1 cellular context compared by ENCODE assay signal in the genomic region with DNA sequence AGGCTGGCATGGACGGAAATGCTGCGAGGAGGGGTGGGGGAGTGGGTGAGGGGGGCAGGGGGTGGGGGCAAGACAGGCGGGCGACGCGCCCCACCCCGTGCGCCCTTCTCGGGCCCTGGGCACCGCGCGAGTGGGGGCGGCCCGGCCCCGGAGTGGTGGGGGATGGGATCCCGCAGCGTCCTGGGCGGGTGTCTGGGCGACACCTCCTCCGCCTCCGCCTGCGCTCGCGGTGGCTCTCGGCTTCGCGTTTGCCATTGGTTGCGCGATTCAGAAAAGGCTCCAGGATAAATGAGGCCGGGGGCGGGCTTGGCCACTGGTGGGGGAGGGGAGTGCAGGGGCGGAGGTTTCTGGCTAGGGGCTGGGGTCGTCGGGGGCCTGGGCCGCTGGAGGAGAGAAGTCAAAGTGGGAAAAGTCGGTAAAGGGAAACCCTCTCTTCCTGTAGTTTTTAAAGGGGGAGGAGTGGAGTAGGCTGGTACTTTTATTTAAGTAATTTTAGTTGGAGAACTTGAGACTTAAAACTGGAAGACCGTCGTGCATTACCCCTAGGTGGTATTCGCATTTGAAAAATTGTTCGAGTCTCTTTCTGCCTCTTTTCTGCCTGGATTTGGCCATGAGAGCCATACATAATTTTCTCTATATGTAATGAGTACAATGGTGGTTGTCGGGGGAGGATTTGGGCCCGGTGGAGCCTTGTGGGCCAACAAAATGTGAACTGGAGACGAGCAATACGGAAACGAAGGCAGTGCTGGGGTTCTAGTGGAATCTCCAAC.
TF ChIP-seq lines count a peak whose summit lies in the region.

No MANE protein-coding gene starts in this region.

TF ChIP-seq in K562, 482 proteins besides CTCF, POLR2A, EP300 and RAD21 (continued from another document and continues in another):
- TF ChIP-seq, protein P1, sequence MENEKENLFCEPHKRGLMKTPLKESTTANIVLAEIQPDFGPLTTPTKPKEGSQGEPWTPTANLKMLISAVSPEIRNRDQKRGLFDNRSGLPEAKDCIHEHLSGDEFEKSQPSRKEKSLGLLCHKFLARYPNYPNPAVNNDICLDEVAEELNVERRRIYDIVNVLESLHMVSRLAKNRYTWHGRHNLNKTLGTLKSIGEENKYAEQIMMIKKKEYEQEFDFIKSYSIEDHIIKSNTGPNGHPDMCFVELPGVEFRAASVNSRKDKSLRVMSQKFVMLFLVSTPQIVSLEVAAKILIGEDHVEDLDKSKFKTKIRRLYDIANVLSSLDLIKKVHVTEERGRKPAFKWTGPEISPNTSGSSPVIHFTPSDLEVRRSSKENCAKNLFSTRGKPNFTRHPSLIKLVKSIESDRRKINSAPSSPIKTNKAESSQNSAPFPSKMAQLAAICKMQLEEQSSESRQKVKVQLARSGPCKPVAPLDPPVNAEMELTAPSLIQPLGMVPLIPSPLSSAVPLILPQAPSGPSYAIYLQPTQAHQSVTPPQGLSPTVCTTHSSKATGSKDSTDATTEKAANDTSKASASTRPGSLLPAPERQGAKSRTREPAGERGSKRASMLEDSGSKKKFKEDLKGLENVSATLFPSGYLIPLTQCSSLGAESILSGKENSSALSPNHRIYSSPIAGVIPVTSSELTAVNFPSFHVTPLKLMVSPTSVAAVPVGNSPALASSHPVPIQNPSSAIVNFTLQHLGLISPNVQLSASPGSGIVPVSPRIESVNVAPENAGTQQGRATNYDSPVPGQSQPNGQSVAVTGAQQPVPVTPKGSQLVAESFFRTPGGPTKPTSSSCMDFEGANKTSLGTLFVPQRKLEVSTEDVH (IDR thresholded peaks at IDR 0.05; ENCODE audit: low read depth, partially characterized antibody): no peak
- TF ChIP-seq BACH1 (tag; IDR thresholded peaks at IDR 0.05): no peak
- TF ChIP-seq SPI1 (IDR thresholded peaks at IDR 0.05; ENCODE audit: borderline replicate concordance, low read depth, low read length): no peak
- TF ChIP-seq HBP1 (CRISPR knock-in tag; IDR thresholded peaks at IDR 0.05): no peak
- peak in 1 of 2 experiments; percentile 70; a peak in 2 of 4 replicates for TF ChIP-seq RCOR1 (IDR thresholded peaks at IDR 0.05; ENCODE audit: borderline replicate concordance in 1 of 2, low read depth in 2 of 2, low read length in 2 of 2)
- no peak for TF ChIP-seq ZNF217 (CRISPR knock-in tag; IDR thresholded peaks at IDR 0.05)
- TF ChIP-seq HDAC1 (IDR thresholded peaks at IDR 0.05): 0 out of 4 replicates have a peak, but pooled peaks of 1 of the 2 experiments have one; percentile 43
- TF ChIP-seq JUND (IDR thresholded peaks at IDR 0.05; ENCODE audit: borderline replicate concordance, low read depth, low read length): peak; percentile 44; the same call in 1 of the 2 replicates
- no peak; the same call in 2 of the 3 replicates for TF ChIP-seq JUND (tag; IDR thresholded peaks at IDR 0.05; ENCODE audit: borderline replicate concordance, low read depth, low read length)
- TF ChIP-seq ZNF696 (CRISPR knock-in tag; conservative IDR thresholded peaks at IDR 0.05): no peak
- no peak for TF ChIP-seq BRF2 (IDR thresholded peaks at IDR 0.05; ENCODE audit: borderline replicate concordance, insufficient read depth, insufficient read length)
- TF ChIP-seq WHSC1 (IDR thresholded peaks at IDR 0.05; ENCODE audit: low read length): no peak
- TF ChIP-seq OTX1 (CRISPR knock-in tag; IDR thresholded peaks at IDR 0.05): no peak
- 0 out of 2 replicates have a peak, but pooled peaks have one; percentile 16 for TF ChIP-seq CREB1 (IDR thresholded peaks at IDR 0.05)
- TF ChIP-seq CREB1 (CRISPR knock-in tag; IDR thresholded peaks at IDR 0.05): no peak
- TF ChIP-seq, protein P2, sequence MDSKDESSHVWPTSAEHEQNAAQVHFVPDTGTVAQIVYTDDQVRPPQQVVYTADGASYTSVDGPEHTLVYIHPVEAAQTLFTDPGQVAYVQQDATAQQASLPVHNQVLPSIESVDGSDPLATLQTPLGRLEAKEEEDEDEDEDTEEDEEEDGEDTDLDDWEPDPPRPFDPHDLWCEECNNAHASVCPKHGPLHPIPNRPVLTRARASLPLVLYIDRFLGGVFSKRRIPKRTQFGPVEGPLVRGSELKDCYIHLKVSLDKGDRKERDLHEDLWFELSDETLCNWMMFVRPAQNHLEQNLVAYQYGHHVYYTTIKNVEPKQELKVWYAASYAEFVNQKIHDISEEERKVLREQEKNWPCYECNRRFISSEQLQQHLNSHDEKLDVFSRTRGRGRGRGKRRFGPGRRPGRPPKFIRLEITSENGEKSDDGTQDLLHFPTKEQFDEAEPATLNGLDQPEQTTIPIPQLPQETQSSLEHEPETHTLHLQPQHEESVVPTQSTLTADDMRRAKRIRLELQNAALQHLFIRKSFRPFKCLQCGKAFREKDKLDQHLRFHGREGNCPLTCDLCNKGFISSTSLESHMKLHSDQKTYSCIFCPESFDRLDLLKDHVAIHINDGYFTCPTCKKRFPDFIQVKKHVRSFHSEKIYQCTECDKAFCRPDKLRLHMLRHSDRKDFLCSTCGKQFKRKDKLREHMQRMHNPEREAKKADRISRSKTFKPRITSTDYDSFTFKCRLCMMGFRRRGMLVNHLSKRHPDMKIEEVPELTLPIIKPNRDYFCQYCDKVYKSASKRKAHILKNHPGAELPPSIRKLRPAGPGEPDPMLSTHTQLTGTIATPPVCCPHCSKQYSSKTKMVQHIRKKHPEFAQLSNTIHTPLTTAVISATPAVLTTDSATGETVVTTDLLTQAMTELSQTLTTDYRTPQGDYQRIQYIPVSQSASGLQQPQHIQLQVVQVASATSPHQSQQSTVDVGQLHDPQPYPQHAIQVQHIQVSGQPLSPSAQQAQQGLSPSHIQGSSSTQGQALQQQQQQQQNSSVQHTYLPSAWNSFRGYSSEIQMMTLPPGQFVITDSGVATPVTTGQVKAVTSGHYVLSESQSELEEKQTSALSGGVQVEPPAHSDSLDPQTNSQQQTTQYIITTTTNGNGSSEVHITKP (IDR thresholded peaks at IDR 0.05; ENCODE audit: partially characterized antibody): peak; percentile 4
- TF ChIP-seq DPF2 (IDR thresholded peaks at IDR 0.05): no peak
- no peak for TF ChIP-seq HDAC3 (IDR thresholded peaks at IDR 0.05; ENCODE audit: borderline replicate concordance, partially characterized antibody)
- TF ChIP-seq ZSCAN32 (CRISPR knock-in tag; IDR thresholded peaks at IDR 0.05): no peak
- TF ChIP-seq, protein P3, sequence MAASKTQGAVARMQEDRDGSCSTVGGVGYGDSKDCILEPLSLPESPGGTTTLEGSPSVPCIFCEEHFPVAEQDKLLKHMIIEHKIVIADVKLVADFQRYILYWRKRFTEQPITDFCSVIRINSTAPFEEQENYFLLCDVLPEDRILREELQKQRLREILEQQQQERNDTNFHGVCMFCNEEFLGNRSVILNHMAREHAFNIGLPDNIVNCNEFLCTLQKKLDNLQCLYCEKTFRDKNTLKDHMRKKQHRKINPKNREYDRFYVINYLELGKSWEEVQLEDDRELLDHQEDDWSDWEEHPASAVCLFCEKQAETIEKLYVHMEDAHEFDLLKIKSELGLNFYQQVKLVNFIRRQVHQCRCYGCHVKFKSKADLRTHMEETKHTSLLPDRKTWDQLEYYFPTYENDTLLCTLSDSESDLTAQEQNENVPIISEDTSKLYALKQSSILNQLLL (CRISPR knock-in tag; IDR thresholded peaks at IDR 0.05; ENCODE audit: borderline replicate concordance): no peak
- no peak for TF ChIP-seq ZNF699 (CRISPR knock-in tag; IDR thresholded peaks at IDR 0.05; ENCODE audit: insufficient replicate concordance)
- no peak for TF ChIP-seq GATAD2B (IDR thresholded peaks at IDR 0.05; ENCODE audit: borderline replicate concordance)
- TF ChIP-seq XRCC3 (IDR thresholded peaks at IDR 0.05): no peak
- no peak for TF ChIP-seq ZNF75A (CRISPR knock-in tag; IDR thresholded peaks at IDR 0.05)
- TF ChIP-seq ZZZ3 (IDR thresholded peaks at IDR 0.05): no peak
- 0 out of 2 replicates have a peak, but pooled peaks have one; percentile 33 for TF ChIP-seq ZNF644 (tag; IDR thresholded peaks at IDR 0.05; ENCODE audit: low read depth)
- TF ChIP-seq ZNF232 (CRISPR knock-in tag; IDR thresholded peaks at IDR 0.05): no peak
- peak; percentile 97 for TF ChIP-seq EGR1 (conservative IDR thresholded peaks at IDR 0.05)
- TF ChIP-seq ZNF695 (CRISPR knock-in tag; IDR thresholded peaks at IDR 0.05): no peak
- TF ChIP-seq DLX4 (CRISPR knock-in tag; IDR thresholded peaks at IDR 0.05): no peak
- no peak for TF ChIP-seq ZNF507 (tag; conservative IDR thresholded peaks at IDR 0.05)
- TF ChIP-seq NFXL1 (CRISPR knock-in tag; IDR thresholded peaks at IDR 0.05): no peak
- 0 out of 2 replicates have a peak, but pooled peaks have one; percentile 65 for TF ChIP-seq LARP7 (IDR thresholded peaks at IDR 0.05)
- no peak for TF ChIP-seq ZNF561 (CRISPR knock-in tag; conservative IDR thresholded peaks at IDR 0.05)
- no peak for TF ChIP-seq ZEB2 (IDR thresholded peaks at IDR 0.05)
- no peak for TF ChIP-seq ZNF77 (CRISPR knock-in tag; IDR thresholded peaks at IDR 0.05)
- TF ChIP-seq, protein P4, sequence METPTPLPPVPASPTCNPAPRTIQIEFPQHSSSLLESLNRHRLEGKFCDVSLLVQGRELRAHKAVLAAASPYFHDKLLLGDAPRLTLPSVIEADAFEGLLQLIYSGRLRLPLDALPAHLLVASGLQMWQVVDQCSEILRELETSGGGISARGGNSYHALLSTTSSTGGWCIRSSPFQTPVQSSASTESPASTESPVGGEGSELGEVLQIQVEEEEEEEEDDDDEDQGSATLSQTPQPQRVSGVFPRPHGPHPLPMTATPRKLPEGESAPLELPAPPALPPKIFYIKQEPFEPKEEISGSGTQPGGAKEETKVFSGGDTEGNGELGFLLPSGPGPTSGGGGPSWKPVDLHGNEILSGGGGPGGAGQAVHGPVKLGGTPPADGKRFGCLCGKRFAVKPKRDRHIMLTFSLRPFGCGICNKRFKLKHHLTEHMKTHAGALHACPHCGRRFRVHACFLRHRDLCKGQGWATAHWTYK (CRISPR knock-in tag; IDR thresholded peaks at IDR 0.05): no peak
- no peak for TF ChIP-seq CBFB (CRISPR knock-in tag; IDR thresholded peaks at IDR 0.05)
- TF ChIP-seq ZNF384 (IDR thresholded peaks at IDR 0.05; ENCODE audit: low read depth, low read length): no peak
- TF ChIP-seq ZNF57 (CRISPR knock-in tag; IDR thresholded peaks at IDR 0.05): no peak
- peak; percentile 61; the same call in 1 of the 2 replicates for TF ChIP-seq GATAD2A (IDR thresholded peaks at IDR 0.05)
- TF ChIP-seq SAFB2 (IDR thresholded peaks at IDR 0.05; ENCODE audit: borderline replicate concordance, low read depth, low read length, severe bottlenecking): no peak
- no peak for TF ChIP-seq ZKSCAN1 (IDR thresholded peaks at IDR 0.05; ENCODE audit: low read depth, low read length)
- TF ChIP-seq, protein P5, sequence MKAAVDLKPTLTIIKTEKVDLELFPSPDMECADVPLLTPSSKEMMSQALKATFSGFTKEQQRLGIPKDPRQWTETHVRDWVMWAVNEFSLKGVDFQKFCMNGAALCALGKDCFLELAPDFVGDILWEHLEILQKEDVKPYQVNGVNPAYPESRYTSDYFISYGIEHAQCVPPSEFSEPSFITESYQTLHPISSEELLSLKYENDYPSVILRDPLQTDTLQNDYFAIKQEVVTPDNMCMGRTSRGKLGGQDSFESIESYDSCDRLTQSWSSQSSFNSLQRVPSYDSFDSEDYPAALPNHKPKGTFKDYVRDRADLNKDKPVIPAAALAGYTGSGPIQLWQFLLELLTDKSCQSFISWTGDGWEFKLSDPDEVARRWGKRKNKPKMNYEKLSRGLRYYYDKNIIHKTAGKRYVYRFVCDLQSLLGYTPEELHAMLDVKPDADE (conservative IDR thresholded peaks at IDR 0.05; ENCODE audit: control insufficient read depth, low read depth, low read length): peak; percentile 61
- no peak for TF ChIP-seq SREBF1 (IDR thresholded peaks at IDR 0.05; ENCODE audit: borderline replicate concordance, low read depth, low read length)
- no peak for TF ChIP-seq ZNF24 (IDR thresholded peaks at IDR 0.05)
- no peak for TF ChIP-seq ZNF133 (CRISPR knock-in tag; IDR thresholded peaks at IDR 0.05)
- no peak for TF ChIP-seq TEAD1 (CRISPR knock-in tag; IDR thresholded peaks at IDR 0.05)
- no peak for TF ChIP-seq IRF1 (CRISPR knock-in tag; IDR thresholded peaks at IDR 0.05; ENCODE audit: borderline replicate concordance)
- TF ChIP-seq TCF7L2 (IDR thresholded peaks at IDR 0.05; ENCODE audit: low read depth, low read length): no peak
- no peak for TF ChIP-seq U2AF2 (optimal IDR thresholded peaks at IDR 0.05; ENCODE audit: low read depth, low read length)
- TF ChIP-seq FOXJ2 (tag; IDR thresholded peaks at IDR 0.05): no peak
- TF ChIP-seq ZNF121 (CRISPR knock-in tag; conservative IDR thresholded peaks at IDR 0.05): no peak
